In the genomic region with DNA sequence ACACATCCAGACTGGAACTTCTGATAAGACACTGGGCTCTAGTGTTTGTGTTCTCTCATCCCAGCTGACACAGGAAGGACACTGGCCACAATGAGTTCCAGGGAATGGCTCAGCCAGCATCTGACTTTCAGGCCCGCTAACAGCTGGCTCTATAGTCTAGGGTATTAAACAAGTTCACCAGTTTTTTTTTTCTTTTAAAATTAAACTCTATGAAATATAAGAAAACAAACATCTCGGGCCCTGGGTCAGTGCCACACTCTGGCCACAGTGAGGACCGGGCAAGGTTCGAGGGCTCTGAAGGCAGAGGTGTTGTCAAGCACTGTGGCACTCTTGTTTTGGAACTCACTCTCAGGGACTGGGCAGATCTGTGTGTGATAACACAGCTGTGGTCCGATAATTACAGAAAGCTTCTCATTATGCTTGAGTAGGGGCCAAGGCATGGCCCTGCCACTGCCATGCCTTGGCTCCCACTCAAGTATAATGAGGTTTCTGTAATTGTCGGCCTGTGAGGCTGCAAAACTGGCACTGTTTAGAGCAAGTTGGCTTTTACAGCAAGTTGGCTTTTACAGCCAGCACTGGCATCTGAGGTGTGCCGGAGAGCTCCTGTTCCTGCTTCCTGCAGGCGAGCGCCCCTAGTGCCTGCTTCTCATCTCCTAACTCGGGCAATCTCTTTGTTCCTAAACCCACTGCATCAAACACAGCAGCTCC, we compare ENCODE assay signal across 8 cellular contexts.
DNase-seq lines count a peak whose midpoint lies in the region; ATAC-seq and TF ChIP-seq lines count a peak whose summit lies in the region.

No MANE protein-coding gene starts in this region.

- peaks cover 0 to 20% of the 10 kb centered on the region in 2 donors for H3K27me3 ChIP-seq in breast epithelium

- H3K36me3 ChIP-seq in breast epithelium: no peaks in the 10 kb centered on the region

- no peak overlapping the region for H3K4me3 Mint-ChIP-seq in activated T-helper 17 cell treated with anti-CD3 and anti-CD28 coated beads, Interleukin-2, amount 50 U/mL, for 72 hours

- no peaks in the 10 kb centered on the region for H3K27me3 Mint-ChIP-seq in activated T-helper 17 cell treated with anti-CD3 and anti-CD28 coated beads, Interleukin-2, amount 50 U/mL, for 72 hours

- H3K36me3 Mint-ChIP-seq in activated T-helper 17 cell treated with anti-CD3 and anti-CD28 coated beads, Interleukin-2, amount 50 U/mL, for 72 hours (ENCODE audit: low read depth): no peaks in the 10 kb centered on the region

- no peak for TF ChIP-seq POLR2A in breast epithelium (IDR thresholded peaks at IDR 0.05)

- H3K9me3 ChIP-seq in breast epithelium: no peaks in the 10 kb centered on the region

- H3K4me1 Mint-ChIP-seq in activated T-helper 17 cell treated with anti-CD3 and anti-CD28 coated beads, Interleukin-2, amount 50 U/mL, for 72 hours: no peaks in the 10 kb centered on the region

- H3K4me3 ChIP-seq in breast epithelium: no peak overlapping the region

- intact Hi-C loops in breast epithelium (cut with DNase I; ENCODE audit: low total_unique reads): no loop called here

- no peak overlapping the region for H3K27ac Mint-ChIP-seq in activated T-helper 17 cell treated with anti-CD3 and anti-CD28 coated beads, Interleukin-2, amount 50 U/mL, for 72 hours

- H3K9me3 Mint-ChIP-seq in activated T-helper 17 cell treated with anti-CD3 and anti-CD28 coated beads, Interleukin-2, amount 50 U/mL, for 72 hours: no peaks in the 10 kb centered on the region

- DNase-seq in DMS 273 (lab: John Stamatoyannopoulos, UW; ENCODE audit: unreplicated experiment): peak; percentile 92
- DNase-seq in T-helper 9 cell: peak; percentile 11
- peak; percentile 50 to 52 for DNase-seq in breast epithelium (ENCODE audit: low spot score in 2 of 2)
- peak; percentile 58 for DNase-seq in left lobe of liver (ENCODE audit: low spot score)
- peak; percentile 26 to 34 for DNase-seq in stimulated activated CD4-positive, alpha-beta T cell treated with anti-CD3 and anti-CD28 coated beads, Interleukin-4, amount 100 ng/mL, for 4 hours
- no peak for DNase-seq in COR-L47 (lab: John Stamatoyannopoulos, UW)

- peak; percentile 54 for ATAC-seq in HG03135 (IDR thresholded peaks at IDR 0.05; ENCODE audit: unreplicated experiment)
- ATAC-seq in left lobe of liver: peak; percentile 92
- no peak for ATAC-seq in activated T-helper 17 cell treated with anti-CD3 and anti-CD28 coated beads, Interleukin-2, amount 50 U/mL, for 72 hours (replicated peaks)

- H3K4me1 ChIP-seq in breast epithelium: no peaks in the 10 kb centered on the region

- peak overlapping the region in 1 of 2 donors; percentile 30 for H3K27ac ChIP-seq in breast epithelium

- peak in 1 of 3 donors; percentile 39 for TF ChIP-seq CTCF in breast epithelium (IDR thresholded peaks at IDR 0.05)
